ENCODE assay signal across 8 cellular contexts in genomic region chr2:97713296-97714083, GRCh38. TPM values are rescaled to one million over a fixed set of nuclear protein-coding genes. Genes with fewer than 3 reads are reported as not detected.
DNase-seq lines count a peak whose midpoint lies in the region; ATAC-seq and TF ChIP-seq lines count a peak whose summit lies in the region.

TSS of gene ZAP70 (plus strand) at chr2:97713576. CDS start at chr2:97724037, 10,461 bp downstream.

- peak within 1 kb of the TSS in 1 of 2 experiments; percentile 79 for H3K14ac ChIP-seq in mesenchymal stem cell (ENCODE audit: low read length in 2 of 2)

- ATAC-seq in stimulated activated effector memory CD8-positive, alpha-beta T cell treated with anti-CD3 and anti-CD28 coated beads, Interleukin-12 subunit alpha, Interleukin-12 subunit beta, amount 100 ng/mL, for 72 hours: peak; percentile 71
- ATAC-seq in omental fat pad (ENCODE audit: low FRiP score): no peak
- no peak for ATAC-seq in SK-N-SH treated with all-trans-retinoic acid at 6 μM for 48 hours

- 59% methylated on average over 21 of the region's 21 CpGs for WGBS in mesenchymal stem cell
- WGBS in tibial nerve, 2 donors: 64% methylated on average over 9 to 11 of the region's 21 CpGs

- peak within 1 kb of the TSS; percentile 99 for H3K27ac Mint-ChIP-seq in activated T-cell treated with anti-CD3 and anti-CD28 coated beads, Interleukin-2, amount 50 U/mL, for 24 hours
- H3K27ac Mint-ChIP-seq in stimulated activated effector memory CD8-positive, alpha-beta T cell treated with anti-CD3 and anti-CD28 coated beads, Interleukin-12 subunit alpha, Interleukin-12 subunit beta, amount 100 ng/mL, for 72 hours: peak within 1 kb of the TSS; percentile 99

- no peak within 1 kb of the TSS for H3K23ac ChIP-seq in mesenchymal stem cell (ENCODE audit: low read length in 2 of 2)

- peaks cover 2% of the 10 kb centered on the region for H3K4me1 ChIP-seq in mesenchymal stem cell (ENCODE audit: control insufficient read depth, insufficient read depth, low read depth, low read length)
- H3K4me1 ChIP-seq in tibial nerve: no peaks in the 10 kb centered on the region

- no peaks in the 10 kb centered on the region for H3K9me3 Mint-ChIP-seq in activated T-cell treated with anti-CD3 and anti-CD28 coated beads, Interleukin-2, amount 50 U/mL, for 24 hours
- no peaks in the 10 kb centered on the region for H3K9me3 Mint-ChIP-seq in stimulated activated effector memory CD8-positive, alpha-beta T cell treated with anti-CD3 and anti-CD28 coated beads, Interleukin-12 subunit alpha, Interleukin-12 subunit beta, amount 100 ng/mL, for 72 hours

- DNase-seq in activated T-cell treated with anti-CD3 and anti-CD28 coated beads, Interleukin-2, amount 50 U/mL, for 24 hours: peak; percentile 81
- DNase-seq in mesenchymal stem cell (no peak), omental fat pad (ENCODE audit: low spot score) (no peak), NCI-H1417 (lab: John Stamatoyannopoulos, UW) (no peak), tibial nerve (ENCODE audit: low spot score in 2 of 2) (no peak)
- DNase-seq in stimulated activated effector memory CD8-positive, alpha-beta T cell treated with anti-CD3 and anti-CD28 coated beads, Interleukin-12 subunit alpha, Interleukin-12 subunit beta, amount 100 ng/mL, for 72 hours (ENCODE audit: low spot score in 2 of 2): peak; percentile 38 to 84

- H2BK15ac ChIP-seq in mesenchymal stem cell (ENCODE audit: low read depth, poor library complexity, severe bottlenecking): peak within 1 kb of the TSS; percentile 49

- H2BK5ac ChIP-seq in mesenchymal stem cell (ENCODE audit: low read depth, low read length, poor library complexity, severe bottlenecking): no peak within 1 kb of the TSS

- no peak for TF ChIP-seq EP300 in tibial nerve (IDR thresholded peaks at IDR 0.05)

- no peaks in the 10 kb centered on the region for H3K27me3 Mint-ChIP-seq in activated T-cell treated with anti-CD3 and anti-CD28 coated beads, Interleukin-2, amount 50 U/mL, for 24 hours

- TF ChIP-seq POLR2A in tibial nerve (IDR thresholded peaks at IDR 0.05): no peak

- peak within 1 kb of the TSS in 1 of 2 experiments; percentile 79 for H2BK12ac ChIP-seq in mesenchymal stem cell (ENCODE audit: low read length in 2 of 2)

- peak within 1 kb of the TSS; percentile 96 for H4K8ac ChIP-seq in mesenchymal stem cell (ENCODE audit: low read length)

- H3K18ac ChIP-seq in mesenchymal stem cell (ENCODE audit: low read depth in 1 of 2, low read length in 2 of 2): peak within 1 kb of the TSS; percentile 57 to 72

- no peak within 1 kb of the TSS for H3K4me2 ChIP-seq in mesenchymal stem cell (ENCODE audit: low read length, poor library complexity, severe bottlenecking)

- no peak within 1 kb of the TSS for H3K9ac ChIP-seq in mesenchymal stem cell (ENCODE audit: low read length)

- no peak within 1 kb of the TSS for H3K27ac ChIP-seq in mesenchymal stem cell (ENCODE audit: low read length, poor library complexity, severe bottlenecking)
- H3K27ac ChIP-seq in tibial nerve: peak within 1 kb of the TSS in 1 of 4 donors; percentile 53

- H3K79me1 ChIP-seq in mesenchymal stem cell (replicated peaks; ENCODE audit: low read length, poor library complexity, severe bottlenecking): no peaks in the 10 kb centered on the region

- TF ChIP-seq CTCF in omental fat pad (IDR thresholded peaks at IDR 0.05) (no peak), tibial nerve (IDR thresholded peaks at IDR 0.05) (no peak)

- H2AFZ ChIP-seq in mesenchymal stem cell (ENCODE audit: low read depth, low read length): peak within 1 kb of the TSS; percentile 87

- H3K36me3 Mint-ChIP-seq in activated T-cell treated with anti-CD3 and anti-CD28 coated beads, Interleukin-2, amount 50 U/mL, for 24 hours (ENCODE audit: low read depth): peaks cover 55% of the 10 kb centered on the region
- peaks cover 53% of the 10 kb centered on the region for H3K36me3 Mint-ChIP-seq in stimulated activated effector memory CD8-positive, alpha-beta T cell treated with anti-CD3 and anti-CD28 coated beads, Interleukin-12 subunit alpha, Interleukin-12 subunit beta, amount 100 ng/mL, for 72 hours

- H3K4me1 Mint-ChIP-seq in activated T-cell treated with anti-CD3 and anti-CD28 coated beads, Interleukin-2, amount 50 U/mL, for 24 hours (ENCODE audit: low read depth): peaks cover 75% of the 10 kb centered on the region
- H3K4me1 Mint-ChIP-seq in stimulated activated effector memory CD8-positive, alpha-beta T cell treated with anti-CD3 and anti-CD28 coated beads, Interleukin-12 subunit alpha, Interleukin-12 subunit beta, amount 100 ng/mL, for 72 hours: peaks cover 88% of the 10 kb centered on the region

- peak within 1 kb of the TSS; percentile 96 for H4K91ac ChIP-seq in mesenchymal stem cell (ENCODE audit: low read length)

- H2AK5ac ChIP-seq in mesenchymal stem cell (ENCODE audit: low read length, severe bottlenecking): no peak within 1 kb of the TSS

- H3K27me3 ChIP-seq in mesenchymal stem cell (ENCODE audit: control insufficient read depth in 1 of 2, insufficient read depth in 1 of 2, low read length in 2 of 2) (peaks cover 25 to 57% of the 10 kb centered on the region in 2 experiments), tibial nerve (no peaks in the 10 kb centered on the region)

- peak within 1 kb of the TSS; percentile 98 for H3K4me3 Mint-ChIP-seq in activated T-cell treated with anti-CD3 and anti-CD28 coated beads, Interleukin-2, amount 50 U/mL, for 24 hours
- peak within 1 kb of the TSS; percentile 93 for H3K4me3 Mint-ChIP-seq in stimulated activated effector memory CD8-positive, alpha-beta T cell treated with anti-CD3 and anti-CD28 coated beads, Interleukin-12 subunit alpha, Interleukin-12 subunit beta, amount 100 ng/mL, for 72 hours

- H3K4me3 ChIP-seq in mesenchymal stem cell (ENCODE audit: insufficient read depth in 1 of 2, low read depth in 1 of 2, low read length in 2 of 2) (no peak within 1 kb of the TSS), tibial nerve (peak within 1 kb of the TSS in 1 of 4 donors; percentile 15)

- peak within 1 kb of the TSS; percentile 56 to 81 for H3K4ac ChIP-seq in mesenchymal stem cell (ENCODE audit: low read depth in 1 of 2, low read length in 2 of 2)

- H3K36me3 ChIP-seq in mesenchymal stem cell (ENCODE audit: control insufficient read depth in 1 of 2, insufficient read depth in 2 of 2, low read depth in 1 of 2, low read length in 2 of 2) (no peaks in the 10 kb centered on the region), tibial nerve (no peaks in the 10 kb centered on the region)

- no peaks in the 10 kb centered on the region for H3K9me3 ChIP-seq in mesenchymal stem cell (ENCODE audit: control insufficient read depth, low read length)
- H3K9me3 ChIP-seq in tibial nerve: no peaks in the 10 kb centered on the region

- peak within 1 kb of the TSS; percentile 55 for H2BK120ac ChIP-seq in mesenchymal stem cell (ENCODE audit: low read depth, low read length)

TF ChIP-seq in PFSK-1, 5 proteins besides CTCF, POLR2A, EP300 and RAD21:
- TF ChIP-seq FOXP2 (optimal IDR thresholded peaks at IDR 0.05; ENCODE audit: borderline replicate concordance, extremely low read depth, extremely low read length, insufficient read depth) (peak; percentile 27), TAF1 (IDR thresholded peaks at IDR 0.05; ENCODE audit: borderline replicate concordance, insufficient read depth, low read length) (no peak), POLR2AphosphoS5 (IDR thresholded peaks at IDR 0.05; ENCODE audit: low read depth, low read length) (no peak)
TF ChIP-seq in PFSK-1: peak in this region for 1.

TF ChIP-seq in SK-N-SH treated with all-trans-retinoic acid at 6 μM for 48 hours, 23 proteins besides CTCF, POLR2A, EP300 and RAD21:
- no peak for TF ChIP-seq ISL1 (CRISPR knock-in tag; IDR thresholded peaks at IDR 0.05)

RNA-seq across cellular contexts. Expression of gene ZAP70, which starts in this region (rescaled TPM):
- polyA plus RNA-seq in PFSK-1 (2012; ENCODE audit: insufficient read length, low read depth): 1.6 TPM
- 0.48 TPM for polyA plus RNA-seq in mesenchymal stem cell (2013, experiment 1 of 2)
- 0.74 TPM for polyA plus RNA-seq in mesenchymal stem cell (2013, experiment 2 of 2)
- total RNA-seq in omental fat pad (1 to 10 TPM; 4.1 to 9.6 (median 6.5) TPM), tibial nerve (10 to 100 TPM in 1 of 4 donors, 1 to 10 TPM in 3; 3.5 to 13.5 (median 5.3) TPM)

Comparison
In these comparisons a context has a peak if more than half of its experiments do, and no peak if none do; other contexts are left out.
1. DNase-seq: peak in activated T-cell treated with anti-CD3 and anti-CD28 coated beads, Interleukin-2, amount 50 U/mL, for 24 hours (single experiment) and stimulated activated effector memory CD8-positive, alpha-beta T cell treated with anti-CD3 and anti-CD28 coated beads, Interleukin-12 subunit alpha, Interleukin-12 subunit beta, amount 100 ng/mL, for 72 hours (2 of 2); none in mesenchymal stem cell (single experiment), omental fat pad (single experiment), NCI-H1417 (0 of 3) and tibial nerve (0 of 2).